20 cellular contexts compared by ENCODE assay signal in genomic region chr4:74814052-74814451, GRCh38. TPM values are rescaled to one million over a fixed set of nuclear protein-coding genes. Genes with fewer than 3 reads are reported as not detected.
A peak's percentile ranks its signal among the peaks of the same experiment; 100 is the strongest.
DNase-seq lines count a peak whose midpoint lies in the region; ATAC-seq, FAIRE-seq and TF ChIP-seq lines count a peak whose summit lies in the region.
"Had no signal": no experiment of that assay in that cellular context is flagged by ENCODE, and none has a peak within 500 bp of the region (broad histone marks: within the 10 kb centered on the region; RNA-seq: fewer than 3 reads in every experiment).

No MANE protein-coding gene starts in this region.

- CTCF ChIA-PET in A549 (lab: Yijun Ruan, JAX) (no interaction called here), K562 (lab: Yijun Ruan, JAX; ENCODE audit: low intra/inter-chr PET ratio) (no interaction called here)

- DNase-seq in A549 (ENCODE audit: low read depth in 1 of 2, low spot score in 1 of 2) (no peak), K562 (ENCODE audit: extremely low read depth in 1 of 4, low spot score in 3 of 4) (no peak), AML-193 (lab: John Stamatoyannopoulos, UW) (no peak)
- DNase-seq: 8988T; BE2C; Caco-2; Calu3; CD4-positive, alpha-beta T cell; CD8-positive, alpha-beta T cell; DMS79 treated with DMSO at 0.1 percent for 48 hours; GF-D8 had no signal

- no peak overlapping the region for H2AFZ ChIP-seq in K562 (ENCODE audit: low read depth, low read length)

- POLR2A ChIA-PET in A549 (lab: Yijun Ruan, JAX) (no interaction called here), K562 (lab: Yijun Ruan, JAX) (no interaction called here)

- H3K27ac ChIP-seq in A549: no peak overlapping the region
- no peak overlapping the region for H3K27ac ChIP-seq in BLaER1 treated with 17β-estradiol and CSF1 and Interleukin-3, amounts not matched to agents 10 nM and 100 nM
- no peak overlapping the region for H3K27ac ChIP-seq in K562 (ENCODE audit: extremely low read depth, low read depth, low read length)
- H3K27ac ChIP-seq: BLaER1, C4-2B had no signal

- TF ChIP-seq RAD21 in A549 (conservative IDR thresholded peaks at IDR 0.05 in 1 of 2, IDR thresholded peaks at IDR 0.05 in 1 of 2) (no peak), K562 (CRISPR knock-in tag; conservative IDR thresholded peaks at IDR 0.05 in 1 of 2, IDR thresholded peaks at IDR 0.05 in 1 of 2) (no peak)

- intact Hi-C loops in K562 (cut with micrococcal nuclease): no loop called here

- FAIRE-seq in A549 (lab: Jason Lieb, UNC): no peak
- FAIRE-seq in K562 (lab: Jason Lieb, UNC): no peak
- FAIRE-seq: A204.1, D721Med, G401.6, GM12891, GM19239 had no signal

- H3K36me3 ChIP-seq in BLaER1 treated with 17β-estradiol and CSF1 and Interleukin-3, amounts not matched to agents 10 nM and 100 nM: no peaks in the 10 kb centered on the region
- H3K36me3 ChIP-seq in K562 (ENCODE audit: control insufficient read depth, insufficient read depth, low read length): no peaks in the 10 kb centered on the region
- H3K36me3 ChIP-seq: BE2C, BLaER1 had no signal

- H3K4me3 ChIP-seq in A549: no peak overlapping the region
- no peak overlapping the region for H3K4me3 ChIP-seq in BLaER1 treated with 17β-estradiol and CSF1 and Interleukin-3, amounts not matched to agents 10 nM and 100 nM
- no peak overlapping the region for H3K4me3 ChIP-seq in K562
- H3K4me3 ChIP-seq: BLaER1 had no signal

- TF ChIP-seq CTCF in A549 (IDR thresholded peaks at IDR 0.05) (no peak), K562 (IDR thresholded peaks at IDR 0.05 in 2 of 3, conservative IDR thresholded peaks at IDR 0.05 in 1 of 3; ENCODE audit: insufficient read depth in 2 of 3, low read depth in 1 of 3, low read length in 3 of 3) (no peak)

- H4K20me1 ChIP-seq in BLaER1 treated with 17β-estradiol and CSF1 and Interleukin-3, amounts not matched to agents 10 nM and 100 nM: no peaks in the 10 kb centered on the region
- H4K20me1 ChIP-seq in K562 (replicated peaks; ENCODE audit: control insufficient read depth, insufficient read depth, low read length): no peaks in the 10 kb centered on the region
- H4K20me1 ChIP-seq: BLaER1 had no signal

- H3K4me2 ChIP-seq in A549 (no peak overlapping the region), K562 (ENCODE audit: insufficient read depth, low read length) (no peak overlapping the region)
- peak overlapping the region in 7 of 11 experiments; percentile 10 to 60 (median 39); a peak in 12 of 22 replicates for H3K4me2 ChIP-seq in BLaER1 treated with 17β-estradiol and CSF1 and Interleukin-3, amounts not matched to agents 10 nM and 100 nM
- H3K4me2 ChIP-seq: BLaER1 had no signal

- TF ChIP-seq EP300 in A549 (IDR thresholded peaks at IDR 0.05) (no peak), K562 (IDR thresholded peaks at IDR 0.05; ENCODE audit: low read length) (no peak)

- no peaks in the 10 kb centered on the region for H3K9me3 ChIP-seq in A549
- no peaks in the 10 kb centered on the region for H3K9me3 ChIP-seq in BLaER1 treated with 17β-estradiol and CSF1 and Interleukin-3, amounts not matched to agents 10 nM and 100 nM (replicated peaks in 1 of 11)
- H3K9me3 ChIP-seq in K562 (replicated peaks; ENCODE audit: control insufficient read depth, insufficient read depth, low read depth, low read length): no peaks in the 10 kb centered on the region
- H3K9me3 ChIP-seq: BE2C, BLaER1, Caco-2 had no signal

- H3K27me3 ChIP-seq in BLaER1 treated with 17β-estradiol and CSF1 and Interleukin-3, amounts not matched to agents 10 nM and 100 nM: no peaks in the 10 kb centered on the region
- H3K27me3 ChIP-seq in K562 (ENCODE audit: control insufficient read depth in 2 of 2, insufficient read depth in 2 of 2, low read length in 2 of 2): no peaks in the 10 kb centered on the region
- H3K27me3 ChIP-seq: BE2C, BLaER1 had no signal

- no peaks in the 10 kb centered on the region for H3K79me2 ChIP-seq in K562 (ENCODE audit: control insufficient read depth, insufficient read depth, low read length)

- no peaks in the 10 kb centered on the region for H3K4me1 ChIP-seq in A549
- peaks cover 0 to 20% (median 10%) of the 10 kb centered on the region in 10 experiments; a peak in 13 of 20 replicates for H3K4me1 ChIP-seq in BLaER1 treated with 17β-estradiol and CSF1 and Interleukin-3, amounts not matched to agents 10 nM and 100 nM
- no peaks in the 10 kb centered on the region for H3K4me1 ChIP-seq in K562 (replicated peaks in 1 of 2; ENCODE audit: control insufficient read depth in 2 of 2, insufficient read depth in 2 of 2, low read length in 2 of 2)
- H3K4me1 ChIP-seq: BE2C, Caco-2 had no signal

- no peak for TF ChIP-seq POLR2A in A549 (IDR thresholded peaks at IDR 0.05; ENCODE audit: low read length)
- no peak for TF ChIP-seq POLR2A in K562 (conservative IDR thresholded peaks at IDR 0.05)

- BruUV-seq in K562 (replicated peaks; lab: Mats Ljungman, UMichigan): no TSS peak

- in situ Hi-C loops in K562 (cut with MboI): no loop called here

- no peaks in the 10 kb centered on the region for H3K9me1 ChIP-seq in K562 (ENCODE audit: control insufficient read depth, insufficient read depth, low read length)

- no peak overlapping the region for H3K9ac ChIP-seq in BLaER1 treated with 17β-estradiol and CSF1 and Interleukin-3, amounts not matched to agents 10 nM and 100 nM
- H3K9ac ChIP-seq in K562 (ENCODE audit: insufficient read depth in 1 of 2, low read depth in 2 of 2, low read length in 2 of 2): no peak overlapping the region
- H3K9ac ChIP-seq: BLaER1 had no signal

- ATAC-seq in A549: no peak
- ATAC-seq in K562: no peak
- no peak for ATAC-seq in HG03342 (IDR thresholded peaks at IDR 0.05; ENCODE audit: unreplicated experiment)
- ATAC-seq: CD8-positive, alpha-beta T cell had no signal

TF ChIP-seq in A549, 52 proteins besides CTCF, POLR2A, EP300 and RAD21:
- peak; percentile 74 for TF ChIP-seq MAFK (IDR thresholded peaks at IDR 0.05; ENCODE audit: partially characterized antibody)
- no peak for TF ChIP-seq EHMT2 (IDR thresholded peaks at IDR 0.05; ENCODE audit: low read depth)
- TF ChIP-seq RCOR1 (IDR thresholded peaks at IDR 0.05; ENCODE audit: low read depth, low read length): no peak

TF ChIP-seq in K562, 482 proteins besides CTCF, POLR2A, EP300 and RAD21 (continues in another document):
- TF ChIP-seq MAFF (IDR thresholded peaks at IDR 0.05; ENCODE audit: low read length): peak; percentile 74
- TF ChIP-seq PTRF (tag; IDR thresholded peaks at IDR 0.05): no peak
- no peak for TF ChIP-seq ADNP (tag; IDR thresholded peaks at IDR 0.05)
- peak; percentile 56 for TF ChIP-seq MAFK (IDR thresholded peaks at IDR 0.05; ENCODE audit: low read length)
- no peak for TF ChIP-seq CBFB (CRISPR knock-in tag; IDR thresholded peaks at IDR 0.05)
- no peak for TF ChIP-seq HNRNPUL1 (IDR thresholded peaks at IDR 0.05; ENCODE audit: low read length)
- TF ChIP-seq PHF21A (IDR thresholded peaks at IDR 0.05; ENCODE audit: borderline replicate concordance, low read depth): no peak
- no peak for TF ChIP-seq NR3C1 (CRISPR knock-in tag; IDR thresholded peaks at IDR 0.05)
- peak; percentile 48; the same call in 1 of the 2 replicates for TF ChIP-seq C11orf30 (IDR thresholded peaks at IDR 0.05; ENCODE audit: low read depth)
- TF ChIP-seq ZBTB9 (CRISPR knock-in tag; IDR thresholded peaks at IDR 0.05): no peak
- no peak for TF ChIP-seq KLF16 (IDR thresholded peaks at IDR 0.05)
- peak; percentile 56 for TF ChIP-seq MAFG (tag; conservative IDR thresholded peaks at IDR 0.05)

RNA-seq across cellular contexts. Expression of gene BTC, which starts 19.7 kb away (rescaled TPM):
- polyA plus RNA-seq in A549 (2011; rRNA removed) (4.5 and 6.0 TPM in 2 replicates), A549 (2017; fragmentation: RNase III; extraction: RNeasy Plus Mini Kit Qiagen cat#74134 plus additional on column Dnase treatment) (1.5 to 1.8 TPM (median 1.6 TPM) in 3 replicates), K562 (2011; rRNA removed) (not detected in 2 replicates), K562 (2014; fragmentation: Illumina TruSeq; extraction: Trizol) (not detected in 2 replicates), K562 (2014; fragmentation: Nextera tagmentation; extraction: Ambion mirVana) (not detected), K562 (2014; rRNA removed) (not detected in 2 replicates)
- polyA plus RNA-seq in A549 (2012; cell fraction: cytosol; rRNA removed): 0.53 and 0.73 TPM in 2 replicates
- polyA plus RNA-seq in A549 (2012; cell fraction: nucleus; rRNA removed): 0.24 and 0.34 TPM in 2 replicates
- 0.41 and 0.73 TPM in 2 replicates for polyA minus RNA-seq in A549 (2011; rRNA and poly(A)+ RNA removed)
- not detected in 2 replicates for total RNA-seq in K562 (2011; cell fraction: chromatin; rRNA removed; ENCODE audit: low replicate concordance)
- not detected in 2 replicates for total RNA-seq in K562 (2011; cell fraction: nucleolus; rRNA removed)
- not detected in 2 replicates for total RNA-seq in K562 (2011; cell fraction: nucleoplasm; rRNA removed)
- total RNA-seq in K562 (2014; rRNA removed) (not detected in 2 replicates), K562 (2014; rRNA removed; fragmentation: Illumina TruSeq; extraction: Trizol) (not detected in 2 replicates), K562 (2015; rRNA removed; fragmentation: Illumina TruSeq; extraction: Trizol) (not detected in 2 replicates), K562 (2021) (not detected in 2 replicates)
- polyA plus RNA-seq in K562 (2011; cell fraction: cytosol; rRNA removed): not detected in 2 replicates
- not detected in 2 replicates for polyA plus RNA-seq in K562 (2011; cell fraction: nucleus; rRNA removed)
- polyA plus RNA-seq in K562 (2012): not detected in 2 replicates
- polyA minus RNA-seq in K562 (2011; rRNA and poly(A)+ RNA removed): not detected in 2 replicates
- not detected in 2 replicates for polyA minus RNA-seq in K562 (2011; cell fraction: cytosol; rRNA and poly(A)+ RNA removed)
- polyA minus RNA-seq in K562 (2011; cell fraction: nucleus; rRNA and poly(A)+ RNA removed): not detected in 2 replicates
- total RNA-seq: CD4-positive, alpha-beta T cell; CD8-positive, alpha-beta T cell had no signal

Comparison
In these comparisons a context has a peak if more than half of its experiments do, and no peak if none do; other contexts are left out.
1. H3K4me2 ChIP-seq: peak in BLaER1 treated with 17β-estradiol and CSF1 and Interleukin-3, amounts not matched to agents 10 nM and 100 nM (7 of 11); none in A549 (single experiment) and K562 (single experiment).
2. Of the 35 proteins assayed by ChIP-seq in both K562 and A549: peak only in K562: none; only in A549: none; in both: MAFK; in neither: 34.